Comparison of ENCODE assay signal across 8 cellular contexts in genomic region chrX:119955807-119956570, GRCh38. TPM values are rescaled to one million over a fixed set of nuclear protein-coding genes. Genes with fewer than 3 reads are reported as not detected.
DNase-seq lines count a peak whose midpoint lies in the region.
"Not testable (repeated sequence)": the region's sequence is repeated elsewhere in the genome, so short reads cannot be mapped to it uniquely, and the experiment has no call there.

No MANE protein-coding gene starts in this region.

- H3K27me3 ChIP-seq in CD4-positive, alpha-beta memory T cell (ENCODE audit: insufficient read depth, low read length) = not testable (repeated sequence)

- H3K4me1 ChIP-seq in CD4-positive, alpha-beta memory T cell (ENCODE audit: insufficient read depth, low read length) = not testable (repeated sequence)

- H3K36me3 Mint-ChIP-seq in CD4-positive, alpha-beta memory T cell; T-helper 1 cell treated with Interleukin-12 subunit alpha and Interleukin-12 subunit beta and Interleukin-4 antibody, amounts not matched to agents 30 μg/mL and 1 μg/mL, for 36 hours (ENCODE audit: low read depth); activated CD4-positive, alpha-beta memory T cell treated with anti-CD3 and anti-CD28 coated beads for 36 hours: not testable (repeated sequence)

- intact Hi-C loops in CD4-positive, alpha-beta memory T cell (cut with micrococcal nuclease); activated CD4-positive, alpha-beta memory T cell treated with anti-CD3 and anti-CD28 coated beads for 36 hours (cut with micrococcal nuclease): not testable (repeated sequence)

- not testable (repeated sequence) for H3K9me3 Mint-ChIP-seq in CD4-positive, alpha-beta memory T cell; T-helper 1 cell treated with Interleukin-12 subunit alpha and Interleukin-12 subunit beta and Interleukin-4 antibody, amounts not matched to agents 30 μg/mL and 1 μg/mL, for 36 hours; activated CD4-positive, alpha-beta memory T cell treated with anti-CD3 and anti-CD28 coated beads for 36 hours

- H3K27me3 Mint-ChIP-seq in CD4-positive, alpha-beta memory T cell = peaks cover 4 to 16% of the 10 kb centered on the region in 2 donors
- peaks cover 61% of the 10 kb centered on the region for H3K27me3 Mint-ChIP-seq in T-helper 1 cell treated with Interleukin-12 subunit alpha and Interleukin-12 subunit beta and Interleukin-4 antibody, amounts not matched to agents 30 μg/mL and 1 μg/mL, for 36 hours (ENCODE audit: low read depth)
- H3K27me3 Mint-ChIP-seq in activated CD4-positive, alpha-beta memory T cell treated with anti-CD3 and anti-CD28 coated beads for 36 hours = peaks cover 21% of the 10 kb centered on the region

- CTCF ChIA-PET in CD4-positive, alpha-beta memory T cell (lab: Charles Lee; ENCODE audit: partially characterized antibody) = interaction anchor here (0.6 kb wide), 1 partner anchor 10 kb away, joined by 3 read pairs; no protein-coding TSS in a partner anchor
- CTCF ChIA-PET in activated CD4-positive, alpha-beta memory T cell treated with anti-CD3 and anti-CD28 coated beads for 36 hours (lab: Charles Lee) = not testable (repeated sequence)

- POLR2A ChIA-PET in CD4-positive, alpha-beta memory T cell (lab: Charles Lee; ENCODE audit: partially characterized antibody) = not testable (repeated sequence)
- POLR2A ChIA-PET in activated CD4-positive, alpha-beta memory T cell treated with anti-CD3 and anti-CD28 coated beads for 36 hours (lab: Charles Lee) = interaction anchor here (0.8 kb wide), 1 partner anchor 480 kb away, joined by 3 read pairs; no protein-coding TSS in a partner anchor

- peak; percentile 43 to 60 (median 44) for DNase-seq in CD4-positive, alpha-beta memory T cell
- peak; percentile 64 for DNase-seq in activated CD4-positive, alpha-beta memory T cell treated with anti-CD3 and anti-CD28 coated beads for 36 hours
- DNase-seq in activated T-cell treated with anti-CD3 and anti-CD28 coated beads for 24 hours (ENCODE audit: low read depth) = peak; percentile 16
- peak; percentile 53 for DNase-seq in activated gamma-delta T cell treated with Interleukin-2 at 50 U/mL for 16 hours
- DNase-seq in effector CD8-positive, alpha-beta T cell (lab: John Stamatoyannopoulos, UW) = peak; percentile 33
- peak; percentile 18 to 30 for DNase-seq in stimulated activated CD4-positive, alpha-beta T cell treated with anti-CD3 and anti-CD28 coated beads, Interleukin-2, amount 100 ng/mL, for 24 hours
- peak; percentile 2 to 14 for DNase-seq in stimulated activated CD8-positive, alpha-beta memory T cell treated with anti-CD3 and anti-CD28 coated beads, Interleukin-7, amount 100 ng/mL, for 1 hour (ENCODE audit: low read depth in 2 of 2)

- H3K27ac ChIP-seq in CD4-positive, alpha-beta memory T cell (ENCODE audit: low read depth, low read length) = not testable (repeated sequence)

- H3K4me3 ChIP-seq in CD4-positive, alpha-beta memory T cell (ENCODE audit: low read length in 2 of 2) = not testable (repeated sequence)

- H3K4me3 Mint-ChIP-seq in CD4-positive, alpha-beta memory T cell = peak overlapping the region in 6 of 8 donors; percentile 11 to 64 (median 38)
- H3K4me3 Mint-ChIP-seq in T-helper 1 cell treated with Interleukin-12 subunit alpha and Interleukin-12 subunit beta and Interleukin-4 antibody, amounts not matched to agents 30 μg/mL and 1 μg/mL, for 36 hours = peak overlapping the region; percentile 57
- H3K4me3 Mint-ChIP-seq in activated CD4-positive, alpha-beta memory T cell treated with anti-CD3 and anti-CD28 coated beads for 36 hours = not testable (repeated sequence)

- H3K4me1 Mint-ChIP-seq in CD4-positive, alpha-beta memory T cell = peaks cover 5 to 11% (median 7%) of the 10 kb centered on the region in 4 donors
- H3K4me1 Mint-ChIP-seq in T-helper 1 cell treated with Interleukin-12 subunit alpha and Interleukin-12 subunit beta and Interleukin-4 antibody, amounts not matched to agents 30 μg/mL and 1 μg/mL, for 36 hours (ENCODE audit: low read depth) = peaks cover 22% of the 10 kb centered on the region
- H3K4me1 Mint-ChIP-seq in activated CD4-positive, alpha-beta memory T cell treated with anti-CD3 and anti-CD28 coated beads for 36 hours (ENCODE audit: low read depth) = not testable (repeated sequence)

- H3K36me3 ChIP-seq in CD4-positive, alpha-beta memory T cell (ENCODE audit: insufficient read depth, low read length) = not testable (repeated sequence)

- peak overlapping the region in 3 of 7 donors; percentile 10 to 64 (median 47) for H3K27ac Mint-ChIP-seq in CD4-positive, alpha-beta memory T cell
- peak overlapping the region; percentile 68 for H3K27ac Mint-ChIP-seq in T-helper 1 cell treated with Interleukin-12 subunit alpha and Interleukin-12 subunit beta and Interleukin-4 antibody, amounts not matched to agents 30 μg/mL and 1 μg/mL, for 36 hours
- not testable (repeated sequence) for H3K27ac Mint-ChIP-seq in activated CD4-positive, alpha-beta memory T cell treated with anti-CD3 and anti-CD28 coated beads for 36 hours

- not testable (repeated sequence) for H3K9me3 ChIP-seq in CD4-positive, alpha-beta memory T cell (ENCODE audit: control insufficient read depth in 1 of 2, low read length in 2 of 2)

RNA-seq across cellular contexts. Expression of gene NKAP, which starts 12.4 kb away (rescaled TPM):
- total RNA-seq in CD4-positive, alpha-beta memory T cell = 10 to 100 TPM; 15.1 to 15.9 TPM
- 1 to 10 TPM; 1.4 to 5.1 TPM for polyA plus RNA-seq in CD4-positive, alpha-beta memory T cell
- total RNA-seq in activated CD4-positive, alpha-beta memory T cell treated with anti-CD3 and anti-CD28 coated beads for 36 hours = 10 to 100 TPM; 10.8 to 11.7 TPM

Comparison
In these comparisons a context has a peak if more than half of its experiments do, and no peak if none do; other contexts are left out.
1. DNase-seq: peak in every context shown above with its lines; median percentile 64 in activated CD4-positive, alpha-beta memory T cell treated with anti-CD3 and anti-CD28 coated beads for 36 hours; 53 in activated gamma-delta T cell treated with Interleukin-2 at 50 U/mL for 16 hours; 44 in CD4-positive, alpha-beta memory T cell; 33 in effector CD8-positive, alpha-beta T cell; 24 in stimulated activated CD4-positive, alpha-beta T cell treated with anti-CD3 and anti-CD28 coated beads, Interleukin-2, amount 100 ng/mL, for 24 hours; 16 in activated T-cell treated with anti-CD3 and anti-CD28 coated beads for 24 hours; 8 in stimulated activated CD8-positive, alpha-beta memory T cell treated with anti-CD3 and anti-CD28 coated beads, Interleukin-7, amount 100 ng/mL, for 1 hour.